In the genomic region with DNA sequence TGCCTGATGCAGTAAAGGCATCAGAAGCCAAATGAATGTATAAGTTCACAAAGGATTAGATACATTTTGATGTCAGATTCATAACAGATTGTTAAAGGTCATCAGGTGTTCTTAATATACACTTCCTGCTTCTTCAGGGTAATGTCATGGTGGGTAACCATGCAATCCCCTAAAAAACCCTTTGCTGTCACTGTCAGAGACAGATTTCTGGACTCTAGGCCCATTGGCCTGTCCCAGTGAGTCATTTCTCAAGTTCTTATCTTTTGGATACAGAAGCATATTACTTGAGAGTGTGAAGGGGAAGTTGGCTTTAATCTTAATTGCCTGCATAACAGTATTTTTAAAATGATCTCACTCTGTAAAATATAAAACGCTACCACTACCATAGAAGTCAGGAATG, we compare ENCODE assay signal across 10 cellular contexts.
DNase-seq lines count a peak whose midpoint lies in the region; ATAC-seq, FAIRE-seq and TF ChIP-seq lines count a peak whose summit lies in the region.
"Had no signal": no experiment of that assay in that cellular context is flagged by ENCODE, and none has a peak within 500 bp of the region (broad histone marks: within the 10 kb centered on the region; RNA-seq: fewer than 3 reads in every experiment).

No MANE protein-coding gene starts in this region.

- TF ChIP-seq CTCF in left ventricle myocardium inferior (IDR thresholded peaks at IDR 0.05; ENCODE audit: borderline replicate concordance) (no peak), CD14-positive monocyte (IDR thresholded peaks at IDR 0.05) (no peak)

- POLR2A ChIA-PET in activated CD4-positive, alpha-beta memory T cell treated with anti-CD3 and anti-CD28 coated beads for 36 hours (lab: Charles Lee), result no interaction called here

- H3K27ac ChIP-seq in left ventricle myocardium inferior (replicated peaks), result no peak overlapping the region
- no peak overlapping the region for H3K27ac ChIP-seq in small intestine (ENCODE audit: low read depth in 1 of 2, low read length in 1 of 2)
- H3K27ac ChIP-seq: A549, neutrophil had no signal

- no peaks in the 10 kb centered on the region for H3K36me3 Mint-ChIP-seq in activated CD4-positive, alpha-beta memory T cell treated with anti-CD3 and anti-CD28 coated beads for 36 hours
- H3K36me3 Mint-ChIP-seq in CD14-positive monocyte, result no peaks in the 10 kb centered on the region
- H3K36me3 Mint-ChIP-seq in activated naive CD8-positive, alpha-beta T cell treated with anti-CD3 and anti-CD28 coated beads, Interleukin-2, amount 50 U/mL, for 24 hours (ENCODE audit: low read depth), result no peaks in the 10 kb centered on the region

- ATAC-seq in Right ventricle myocardium inferior, result peak; percentile 28
- peak; percentile 76 for ATAC-seq in HG02623 (IDR thresholded peaks at IDR 0.05; ENCODE audit: unreplicated experiment)
- ATAC-seq in HG03521 (IDR thresholded peaks at IDR 0.05; ENCODE audit: unreplicated experiment), result peak; percentile 33
- no peak for ATAC-seq in activated naive CD8-positive, alpha-beta T cell treated with anti-CD3 and anti-CD28 coated beads, Interleukin-2, amount 50 U/mL, for 24 hours
- ATAC-seq: A549 had no signal

- H3K4me3 Mint-ChIP-seq in activated CD4-positive, alpha-beta memory T cell treated with anti-CD3 and anti-CD28 coated beads for 36 hours, result no peak overlapping the region
- no peak overlapping the region for H3K4me3 Mint-ChIP-seq in CD14-positive monocyte
- H3K4me3 Mint-ChIP-seq in activated naive CD8-positive, alpha-beta T cell treated with anti-CD3 and anti-CD28 coated beads, Interleukin-2, amount 50 U/mL, for 24 hours, result no peak overlapping the region

- no peaks in the 10 kb centered on the region for H3K4me1 Mint-ChIP-seq in activated CD4-positive, alpha-beta memory T cell treated with anti-CD3 and anti-CD28 coated beads for 36 hours (ENCODE audit: low read depth)
- H3K4me1 Mint-ChIP-seq in CD14-positive monocyte, result peaks cover 7% of the 10 kb centered on the region
- H3K4me1 Mint-ChIP-seq in activated naive CD8-positive, alpha-beta T cell treated with anti-CD3 and anti-CD28 coated beads, Interleukin-2, amount 50 U/mL, for 24 hours, result no peaks in the 10 kb centered on the region

- CTCF ChIA-PET in activated CD4-positive, alpha-beta memory T cell treated with anti-CD3 and anti-CD28 coated beads for 36 hours (lab: Charles Lee), result no interaction called here

- no peaks in the 10 kb centered on the region for H3K27me3 Mint-ChIP-seq in activated CD4-positive, alpha-beta memory T cell treated with anti-CD3 and anti-CD28 coated beads for 36 hours
- peaks cover 0 to 1% (median 0%) of the 10 kb centered on the region in 3 donors for H3K27me3 Mint-ChIP-seq in CD14-positive monocyte (ENCODE audit: low read depth in 3 of 3)
- H3K27me3 Mint-ChIP-seq in activated naive CD8-positive, alpha-beta T cell treated with anti-CD3 and anti-CD28 coated beads, Interleukin-2, amount 50 U/mL, for 24 hours, result no peaks in the 10 kb centered on the region

- H3K4me3 ChIP-seq in left ventricle myocardium inferior (no peak overlapping the region), small intestine (ENCODE audit: low read depth in 1 of 2, low read length in 2 of 2) (no peak overlapping the region)
- H3K4me3 ChIP-seq: A549 had no signal

- no peaks in the 10 kb centered on the region for H3K36me3 ChIP-seq in left ventricle myocardium inferior
- H3K36me3 ChIP-seq in small intestine (ENCODE audit: control insufficient read depth in 2 of 2, insufficient read depth in 2 of 2, low read length in 2 of 2), result no peaks in the 10 kb centered on the region
- H3K36me3 ChIP-seq: neutrophil had no signal

- H3K4me1 ChIP-seq in left ventricle myocardium inferior (peaks cover 16% of the 10 kb centered on the region), small intestine (ENCODE audit: control insufficient read depth in 2 of 2, insufficient read depth in 1 of 2, low read depth in 1 of 2, low read length in 1 of 2) (no peaks in the 10 kb centered on the region)
- H3K4me1 ChIP-seq: A549 had no signal

- no peak for DNase-seq in Right ventricle myocardium inferior (ENCODE audit: missing footprints)
- no peak for DNase-seq in left ventricle myocardium inferior
- DNase-seq in small intestine, result peak; percentile 18
- DNase-seq in activated CD4-positive, alpha-beta memory T cell treated with anti-CD3 and anti-CD28 coated beads for 36 hours, result no peak
- no peak for DNase-seq in CD14-positive monocyte (ENCODE audit: low spot score)
- DNase-seq in activated naive CD8-positive, alpha-beta T cell treated with anti-CD3 and anti-CD28 coated beads, Interleukin-2, amount 50 U/mL, for 24 hours, result no peak

- intact Hi-C loops in Right ventricle myocardium inferior (cut with DNase I) (no loop called here), left ventricle myocardium inferior (cut with micrococcal nuclease) (no loop called here), CD14-positive monocyte (cut with micrococcal nuclease) (no loop called here)
- intact Hi-C loops in activated CD4-positive, alpha-beta memory T cell treated with anti-CD3 and anti-CD28 coated beads for 36 hours (cut with micrococcal nuclease), result no loop called here

- H3K27me3 ChIP-seq in left ventricle myocardium inferior (ENCODE audit: low read depth) (no peaks in the 10 kb centered on the region), small intestine (ENCODE audit: control insufficient read depth in 2 of 2, insufficient read depth in 2 of 2, low read length in 2 of 2) (no peaks in the 10 kb centered on the region)
- H3K27me3 ChIP-seq: neutrophil had no signal

- 6 to 10% (median 8%) methylated on average over 1 of the region's 1 CpG for WGBS in small intestine, 3 donors

- no peaks in the 10 kb centered on the region for H3K9me3 Mint-ChIP-seq in activated CD4-positive, alpha-beta memory T cell treated with anti-CD3 and anti-CD28 coated beads for 36 hours
- H3K9me3 Mint-ChIP-seq in CD14-positive monocyte, result peaks cover 0 to 1% (median 0%) of the 10 kb centered on the region in 7 donors
- H3K9me3 Mint-ChIP-seq in activated naive CD8-positive, alpha-beta T cell treated with anti-CD3 and anti-CD28 coated beads, Interleukin-2, amount 50 U/mL, for 24 hours, result no peaks in the 10 kb centered on the region

- H3K27ac Mint-ChIP-seq in activated CD4-positive, alpha-beta memory T cell treated with anti-CD3 and anti-CD28 coated beads for 36 hours, result no peak overlapping the region
- H3K27ac Mint-ChIP-seq in CD14-positive monocyte, result no peak overlapping the region
- no peak overlapping the region for H3K27ac Mint-ChIP-seq in activated naive CD8-positive, alpha-beta T cell treated with anti-CD3 and anti-CD28 coated beads, Interleukin-2, amount 50 U/mL, for 24 hours

- H3K9me3 ChIP-seq in left ventricle myocardium inferior (replicated peaks) (no peaks in the 10 kb centered on the region), small intestine (ENCODE audit: control insufficient read depth, low read depth) (no peaks in the 10 kb centered on the region)
- H3K9me3 ChIP-seq: A549, neutrophil had no signal

- no peak for FAIRE-seq in small intestine (lab: Jason Lieb, UNC)
- FAIRE-seq: A549 had no signal
